ENCODE assay signal across 27 cellular contexts in genomic region chr20:20331796-20332195, GRCh38. TPM values are rescaled to one million over a fixed set of nuclear protein-coding genes. Genes with fewer than 3 reads are reported as not detected.
DNase-seq lines count a peak whose midpoint lies in the region; ATAC-seq lines count a peak whose summit lies in the region.
"Had no signal": no experiment of that assay in that cellular context is flagged by ENCODE, and none has a peak within 500 bp of the region (broad histone marks: within the 10 kb centered on the region; RNA-seq: fewer than 3 reads in every experiment).

No MANE protein-coding gene starts in this region.

- H3K4me3 ChIP-seq in naive thymus-derived CD4-positive, alpha-beta T cell (ENCODE audit: low read length): no peak overlapping the region
- H3K4me3 ChIP-seq: heart left ventricle, PC-9, prostate gland, SJCRH30, skin epidermis, tibial nerve had no signal

- H3K4me3 Mint-ChIP-seq in naive thymus-derived CD4-positive, alpha-beta T cell: no peak overlapping the region
- H3K4me3 Mint-ChIP-seq: activated B cell treated with CpG ODN at 0.5 μM for 24 hours; activated CD8-positive, alpha-beta T cell treated with anti-CD3 and anti-CD28 coated beads for 36 hours; activated naive CD4-positive, alpha-beta T cell treated with anti-CD3 and anti-CD28 coated beads for 36 hours; natural killer cell treated with Interleukin-12 subunit alpha and Interleukin-12 subunit beta and Interleukin-15 and Interleukin-18, amount 100 ng/mL, for 72 hours; stimulated activated naive CD8-positive, alpha-beta T cell treated with anti-CD3 and anti-CD28 coated beads, Interleukin-15, Interleukin-2, amounts not matched to agents 100 ng/mL and 50 ng/mL, for 24 hours had no signal

- peak; percentile 46 for ATAC-seq in naive thymus-derived CD4-positive, alpha-beta T cell
- ATAC-seq: activated CD8-positive, alpha-beta T cell treated with anti-CD3 and anti-CD28 coated beads for 36 hours; HCT116; heart left ventricle; natural killer cell treated with Interleukin-12 subunit alpha and Interleukin-12 subunit beta and Interleukin-15 and Interleukin-18, amount 100 ng/mL, for 72 hours had no signal

- H3K4me1 ChIP-seq in naive thymus-derived CD4-positive, alpha-beta T cell (ENCODE audit: control insufficient read depth in 2 of 2, insufficient read depth in 2 of 2, low read length in 2 of 2): no peaks in the 10 kb centered on the region
- H3K4me1 ChIP-seq: prostate gland, tibial nerve had no signal

- no peak overlapping the region for H3K27ac Mint-ChIP-seq in naive thymus-derived CD4-positive, alpha-beta T cell
- H3K27ac Mint-ChIP-seq: activated B cell treated with CpG ODN at 0.5 μM for 24 hours; activated CD8-positive, alpha-beta T cell treated with anti-CD3 and anti-CD28 coated beads for 36 hours; activated naive CD4-positive, alpha-beta T cell treated with anti-CD3 and anti-CD28 coated beads for 36 hours; natural killer cell treated with Interleukin-12 subunit alpha and Interleukin-12 subunit beta and Interleukin-15 and Interleukin-18, amount 100 ng/mL, for 72 hours; stimulated activated naive CD8-positive, alpha-beta T cell treated with anti-CD3 and anti-CD28 coated beads, Interleukin-15, Interleukin-2, amounts not matched to agents 100 ng/mL and 50 ng/mL, for 24 hours had no signal

- H3K9me3 Mint-ChIP-seq in naive thymus-derived CD4-positive, alpha-beta T cell: peaks cover 0 to 7% (median 0%) of the 10 kb centered on the region in 11 donors
- H3K9me3 Mint-ChIP-seq: activated naive CD4-positive, alpha-beta T cell treated with anti-CD3 and anti-CD28 coated beads for 36 hours; natural killer cell treated with Interleukin-12 subunit alpha and Interleukin-12 subunit beta and Interleukin-15 and Interleukin-18, amount 100 ng/mL, for 72 hours; stimulated activated naive CD8-positive, alpha-beta T cell treated with anti-CD3 and anti-CD28 coated beads, Interleukin-15, Interleukin-2, amounts not matched to agents 100 ng/mL and 50 ng/mL, for 24 hours had no signal

- POLR2A ChIA-PET in naive thymus-derived CD4-positive, alpha-beta T cell (lab: Charles Lee): no interaction called here

- intact Hi-C loops in naive thymus-derived CD4-positive, alpha-beta T cell (cut with micrococcal nuclease): no loop called here

- H3K9me3 ChIP-seq in naive thymus-derived CD4-positive, alpha-beta T cell (ENCODE audit: control insufficient read depth in 2 of 3, low read length in 3 of 3): peaks cover 0 to 6% (median 0%) of the 10 kb centered on the region in 3 experiments
- H3K9me3 ChIP-seq: prostate gland, SJCRH30 had no signal

- CTCF ChIA-PET in naive thymus-derived CD4-positive, alpha-beta T cell (lab: Charles Lee): interaction anchor here (0.6 kb wide), 1 partner anchor 1247 kb away, joined by 3 read pairs; no protein-coding TSS in a partner anchor

- H3K27me3 Mint-ChIP-seq in naive thymus-derived CD4-positive, alpha-beta T cell: peaks cover 5 to 35% (median 26%) of the 10 kb centered on the region in 5 donors

- H3K27ac ChIP-seq in naive thymus-derived CD4-positive, alpha-beta T cell (ENCODE audit: low read depth, low read length): no peak overlapping the region
- H3K27ac ChIP-seq: PC-9, prostate gland, SJCRH30, tibial nerve had no signal

- peak; percentile 25 for DNase-seq in DMS153 (lab: John Stamatoyannopoulos, UW)
- peak; percentile 88 to 92 for DNase-seq in Kasumi-1 (lab: John Stamatoyannopoulos, UW)
- DNase-seq in NOMO-1 (lab: John Stamatoyannopoulos, UW; ENCODE audit: unreplicated experiment in 2 of 2): peak; percentile 77 to 93
- DNase-seq in naive thymus-derived CD4-positive, alpha-beta T cell: no peak
- no peak for DNase-seq in activated CD4-positive, alpha-beta T cell treated with anti-CD3 and anti-CD28 coated beads for 48 hours
- no peak for DNase-seq in AG08396 (ENCODE audit: low spot score)
- no peak for DNase-seq in activated CD4-positive, alpha-beta T cell treated with anti-CD3 and anti-CD28 coated beads, Interleukin-2, amount 50 U/mL, for 1 hour
- DNase-seq: activated B cell treated with CpG ODN at 0.5 μM for 24 hours; activated CD8-positive, alpha-beta T cell treated with anti-CD3 and anti-CD28 coated beads for 36 hours; activated naive CD4-positive, alpha-beta T cell treated with anti-CD3 and anti-CD28 coated beads for 36 hours; activated T-cell treated with anti-CD3 and anti-CD28 coated beads, Interleukin-2, amount 50 U/mL, for 1 hour; caudate nucleus; heart left ventricle; NCI-H1930; NCI-H510A treated with DMSO at 0.1 percent for 48 hours; PC-9; SJCRH30; stimulated activated CD4-positive, alpha-beta T cell treated with anti-CD3 and anti-CD28 coated beads, Interleukin-2, amount 100 ng/mL, for 48 hours had no signal

- no peaks in the 10 kb centered on the region for H3K36me3 Mint-ChIP-seq in naive thymus-derived CD4-positive, alpha-beta T cell
- H3K36me3 Mint-ChIP-seq: natural killer cell treated with Interleukin-12 subunit alpha and Interleukin-12 subunit beta and Interleukin-15 and Interleukin-18, amount 100 ng/mL, for 72 hours had no signal

- no peaks in the 10 kb centered on the region for H3K36me3 ChIP-seq in naive thymus-derived CD4-positive, alpha-beta T cell (ENCODE audit: control insufficient read depth in 2 of 3, insufficient read depth in 3 of 3, low read length in 3 of 3)
- H3K36me3 ChIP-seq: heart left ventricle, prostate gland, SJCRH30, tibial nerve had no signal

- H3K4me1 Mint-ChIP-seq in naive thymus-derived CD4-positive, alpha-beta T cell: peaks cover 0 to 7% (median 0%) of the 10 kb centered on the region in 7 donors

- H3K27me3 ChIP-seq in naive thymus-derived CD4-positive, alpha-beta T cell (ENCODE audit: control insufficient read depth in 2 of 2, insufficient read depth in 2 of 2, low read length in 2 of 2): peaks cover 0 to 4% of the 10 kb centered on the region in 2 donors
- H3K27me3 ChIP-seq: SJCRH30, tibial nerve had no signal

RNA-seq across cellular contexts. Expression of gene INSM1, which starts 36.1 kb away (rescaled TPM):
- under 1 TPM in 2 of 5 experiments, not detected in 3; 0.12 to 0.53 TPM for total RNA-seq in naive thymus-derived CD4-positive, alpha-beta T cell
- not detected for polyA plus RNA-seq in naive thymus-derived CD4-positive, alpha-beta T cell
- total RNA-seq: activated B cell treated with CpG ODN at 0.5 μM for 24 hours; Daoy; dermis microvascular lymphatic vessel endothelial cell; mesenteric fat pad; natural killer cell treated with Interleukin-12 subunit alpha and Interleukin-12 subunit beta and Interleukin-15 and Interleukin-18, amount 100 ng/mL, for 72 hours; PC-9; tibial nerve had no signal
- polyA plus RNA-seq: heart left ventricle had no signal

Comparison
In these comparisons a context has a peak if more than half of its experiments do, and no peak if none do; other contexts are left out.
1. DNase-seq: peak in DMS153 (single experiment), Kasumi-1 (2 of 2) and NOMO-1 (2 of 2); none in naive thymus-derived CD4-positive, alpha-beta T cell (0 of 9), activated CD4-positive, alpha-beta T cell treated with anti-CD3 and anti-CD28 coated beads for 48 hours (single experiment), AG08396 (single experiment) and activated CD4-positive, alpha-beta T cell treated with anti-CD3 and anti-CD28 coated beads, Interleukin-2, amount 50 U/mL, for 1 hour (single experiment).